In the genomic region with DNA sequence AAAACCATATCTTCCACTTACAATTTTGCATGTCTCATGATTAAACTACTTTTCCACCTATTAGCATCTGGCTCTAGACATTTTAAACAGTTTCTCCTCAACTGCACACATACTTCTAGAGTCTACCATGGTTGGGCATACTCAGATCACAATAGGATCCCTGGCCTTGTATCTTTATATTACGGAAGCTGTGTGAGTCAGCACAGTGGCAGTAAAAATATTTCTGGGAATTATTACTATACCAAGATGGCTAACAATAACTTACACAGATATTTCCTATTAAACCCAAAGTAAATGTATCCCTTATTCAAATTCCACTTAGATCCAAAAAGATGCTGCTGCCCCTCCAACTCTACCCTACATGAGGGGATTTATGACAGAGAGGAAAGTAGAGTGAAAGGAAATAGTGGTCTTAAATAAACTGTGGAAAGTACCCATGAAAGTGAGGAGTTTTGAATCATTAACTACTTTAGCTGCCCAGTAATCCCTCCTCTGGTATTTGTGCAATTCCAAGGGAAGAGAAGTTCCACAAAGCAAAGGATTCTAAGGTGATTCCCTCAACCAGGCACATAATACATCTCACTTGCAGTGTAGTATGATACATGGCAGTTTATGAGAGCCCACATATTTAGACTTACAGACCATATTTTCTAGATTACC, we compare ENCODE assay signal across 20 cellular contexts.
"Had no signal": no experiment of that assay in that cellular context is flagged by ENCODE, and none has a peak within 500 bp of the region (broad histone marks: within the 10 kb centered on the region; RNA-seq: fewer than 3 reads in every experiment).

No MANE protein-coding gene starts in this region.

- H3K36me3 ChIP-seq: brain microvascular endothelial cell, cardiac muscle cell had no signal

- H3K4me1 Mint-ChIP-seq: activated CD8-positive, alpha-beta memory T cell treated with anti-CD3 and anti-CD28 coated beads, Interleukin-2, amount 10 ng/mL, durations not matched to agents 7 days and 5 days had no signal

- H3K27me3 Mint-ChIP-seq: activated CD8-positive, alpha-beta memory T cell treated with anti-CD3 and anti-CD28 coated beads, Interleukin-2, amount 10 ng/mL, durations not matched to agents 7 days and 5 days had no signal

- H3K27ac ChIP-seq: brain microvascular endothelial cell, cardiac muscle cell had no signal

- H3K4me3 Mint-ChIP-seq: activated CD8-positive, alpha-beta memory T cell treated with anti-CD3 and anti-CD28 coated beads, Interleukin-2, amount 10 ng/mL, durations not matched to agents 7 days and 5 days; activated naive CD4-positive, alpha-beta T cell treated with anti-CD3 and anti-CD28 coated beads for 36 hours; activated naive CD8-positive, alpha-beta T cell; activated T-cell treated with anti-CD3 and anti-CD28 coated beads, Interleukin-2, amount 50 U/mL, for 4 hours; T-helper 1 cell treated with Interleukin-12 subunit alpha and Interleukin-12 subunit beta and Interleukin-4 antibody, amounts not matched to agents 30 μg/mL and 1 μg/mL, for 36 hours had no signal

- H3K36me3 Mint-ChIP-seq: activated naive CD8-positive, alpha-beta T cell had no signal

- H3K4me3 ChIP-seq: cardiac muscle cell had no signal

- DNase-seq: activated CD4-positive, alpha-beta T cell treated with anti-CD3 and anti-CD28 coated beads for 4 hours; activated CD4-positive, alpha-beta T cell treated with anti-CD3 and anti-CD28 coated beads, Interleukin-2, amount 50 U/mL, for 4 hours; activated CD8-positive, alpha-beta memory T cell treated with anti-CD3 and anti-CD28 coated beads, Interleukin-2, amount 10 ng/mL, durations not matched to agents 7 days and 5 days; activated effector memory CD4-positive, alpha-beta T cell treated with anti-CD3 and anti-CD28 coated beads, Interleukin-2, amount 50 U/mL, for 16 hours; activated naive CD4-positive, alpha-beta T cell treated with anti-CD3 and anti-CD28 coated beads for 36 hours; activated T-cell treated with anti-CD3 and anti-CD28 coated beads, Interleukin-2, amount 50 U/mL, for 4 hours; amygdala; brain microvascular endothelial cell; Kasumi-1; KBM-7; NCI-H1105 treated with DMSO at 0.1 percent for 48 hours; NCI-H1436 treated with DMSO at 0.1 percent for 48 hours; NCI-H187; NCI-H2081; NCI-H446; NCI-H524; SHP77 treated with DMSO at 0.1 percent for 48 hours had no signal

- H3K27ac Mint-ChIP-seq: activated CD8-positive, alpha-beta memory T cell treated with anti-CD3 and anti-CD28 coated beads, Interleukin-2, amount 10 ng/mL, durations not matched to agents 7 days and 5 days; activated naive CD4-positive, alpha-beta T cell treated with anti-CD3 and anti-CD28 coated beads for 36 hours; activated naive CD8-positive, alpha-beta T cell; T-helper 1 cell treated with Interleukin-12 subunit alpha and Interleukin-12 subunit beta and Interleukin-4 antibody, amounts not matched to agents 30 μg/mL and 1 μg/mL, for 36 hours had no signal

- H3K9me3 Mint-ChIP-seq: activated naive CD4-positive, alpha-beta T cell treated with anti-CD3 and anti-CD28 coated beads for 36 hours; activated T-cell treated with anti-CD3 and anti-CD28 coated beads, Interleukin-2, amount 50 U/mL, for 4 hours; T-helper 1 cell treated with Interleukin-12 subunit alpha and Interleukin-12 subunit beta and Interleukin-4 antibody, amounts not matched to agents 30 μg/mL and 1 μg/mL, for 36 hours had no signal

- H3K27me3 ChIP-seq: brain microvascular endothelial cell, cardiac muscle cell had no signal
